8 cellular contexts compared by ENCODE assay signal in genomic region chr19:45769821-45770191, GRCh38. TPM values are rescaled to one million over a fixed set of nuclear protein-coding genes. Genes with fewer than 3 reads are reported as not detected.
DNase-seq lines count a peak whose midpoint lies in the region; TF ChIP-seq lines count a peak whose summit lies in the region.

No MANE protein-coding gene starts in this region.

- H3K36me3 Mint-ChIP-seq in T-helper 1 cell treated with Interleukin-12 subunit alpha and Interleukin-12 subunit beta and Interleukin-4 antibody, amounts not matched to agents 30 μg/mL and 1 μg/mL, for 36 hours (ENCODE audit: low read depth), result no peaks in the 10 kb centered on the region

- no peak for TF ChIP-seq CTCF in BE2C (IDR thresholded peaks at IDR 0.05; ENCODE audit: low read depth, low read length)
- TF ChIP-seq CTCF in dorsolateral prefrontal cortex (IDR thresholded peaks at IDR 0.05 in 54 of 56, conservative IDR thresholded peaks at IDR 0.05 in 2 of 56; ENCODE audit: low read depth in 1 of 56, partially characterized antibody in 56 of 56), result no peak

- no peak overlapping the region for H2BK15ac ChIP-seq in mesendoderm (replicated peaks; ENCODE audit: low read depth)

- no peak overlapping the region for H3K23ac ChIP-seq in mesendoderm (ENCODE audit: low read length)

- H3K36me3 ChIP-seq in BE2C (no peaks in the 10 kb centered on the region), H7 (replicated peaks; ENCODE audit: control insufficient read depth, insufficient read depth, low read length) (no peaks in the 10 kb centered on the region), mesendoderm (ENCODE audit: control insufficient read depth, insufficient read depth, low read length) (no peaks in the 10 kb centered on the region)

- no peak overlapping the region for H2AK5ac ChIP-seq in mesendoderm (ENCODE audit: low read length)

- WGBS in mesendoderm (ENCODE audit: extremely low coverage, insufficient coverage, low lambda C conversion rate), result no CpG with 5 or more reads among the region's 28 CpGs

- peak overlapping the region; percentile 82 for H3K9ac ChIP-seq in mesendoderm (ENCODE audit: low read length)

- no peaks in the 10 kb centered on the region for H3K79me1 ChIP-seq in mesendoderm (ENCODE audit: low read length)

- H3K9me3 Mint-ChIP-seq in T-helper 1 cell treated with Interleukin-12 subunit alpha and Interleukin-12 subunit beta and Interleukin-4 antibody, amounts not matched to agents 30 μg/mL and 1 μg/mL, for 36 hours, result no peaks in the 10 kb centered on the region

- H4K8ac ChIP-seq in mesendoderm (ENCODE audit: low read depth, low read length), result no peak overlapping the region

- H3K79me2 ChIP-seq in mesendoderm (ENCODE audit: control insufficient read depth, insufficient read depth, low read length), result no peaks in the 10 kb centered on the region

- peak overlapping the region; percentile 25 for H3K18ac ChIP-seq in mesendoderm (ENCODE audit: low read length)

- H3K27ac ChIP-seq in dorsolateral prefrontal cortex, result peak overlapping the region; percentile 71 to 97 (median 93)
- peak overlapping the region; percentile 96 for H3K27ac ChIP-seq in mesendoderm (ENCODE audit: low read depth, low read length)

- no peaks in the 10 kb centered on the region for H3K9me3 ChIP-seq in BE2C

- DNase-seq in BE2C, result no peak
- peak; percentile 69 for DNase-seq in H7
- DNase-seq in dorsolateral prefrontal cortex, result peak in 8 of 10 donors; percentile 18 to 68 (median 47)
- no peak for DNase-seq in mesendoderm
- DNase-seq in superior temporal gyrus (ENCODE audit: extremely low spot score), result peak; percentile 67
- DNase-seq in amniotic stem cell (lab: John Stamatoyannopoulos, UW), result no peak
- DNase-seq in HuH-7.5 (ENCODE audit: low spot score), result no peak

- no peak overlapping the region for H4K5ac ChIP-seq in mesendoderm (ENCODE audit: low read length)

- H3K4me3 ChIP-seq in BE2C (ENCODE audit: low read depth, low read length), result peak overlapping the region; percentile 66
- H3K4me3 ChIP-seq in H7 (ENCODE audit: insufficient read depth, low read depth, low read length), result peak overlapping the region; percentile 74
- H3K4me3 ChIP-seq in dorsolateral prefrontal cortex, result peak overlapping the region; percentile 43 to 79 (median 68)
- H3K4me3 ChIP-seq in mesendoderm (ENCODE audit: low read length), result peak overlapping the region; percentile 62

- no peak overlapping the region for H2BK5ac ChIP-seq in mesendoderm (ENCODE audit: low read length)

- H3K27ac Mint-ChIP-seq in T-helper 1 cell treated with Interleukin-12 subunit alpha and Interleukin-12 subunit beta and Interleukin-4 antibody, amounts not matched to agents 30 μg/mL and 1 μg/mL, for 36 hours, result peak overlapping the region; percentile 85

- H3K4me3 Mint-ChIP-seq in T-helper 1 cell treated with Interleukin-12 subunit alpha and Interleukin-12 subunit beta and Interleukin-4 antibody, amounts not matched to agents 30 μg/mL and 1 μg/mL, for 36 hours, result peak overlapping the region; percentile 86

- H3K4me1 Mint-ChIP-seq in T-helper 1 cell treated with Interleukin-12 subunit alpha and Interleukin-12 subunit beta and Interleukin-4 antibody, amounts not matched to agents 30 μg/mL and 1 μg/mL, for 36 hours (ENCODE audit: low read depth), result peaks cover 11% of the 10 kb centered on the region

- H3K4ac ChIP-seq in mesendoderm (ENCODE audit: low read depth, low read length), result peak overlapping the region; percentile 62

- no peak overlapping the region for H2BK120ac ChIP-seq in mesendoderm (ENCODE audit: low read depth, low read length)

- H3K27me3 Mint-ChIP-seq in T-helper 1 cell treated with Interleukin-12 subunit alpha and Interleukin-12 subunit beta and Interleukin-4 antibody, amounts not matched to agents 30 μg/mL and 1 μg/mL, for 36 hours (ENCODE audit: low read depth), result peaks cover 18% of the 10 kb centered on the region

- H3K56ac ChIP-seq in mesendoderm (ENCODE audit: low read length), result peak overlapping the region; percentile 99

- H3K4me2 ChIP-seq in mesendoderm (ENCODE audit: low read length), result peak overlapping the region; percentile 100

- peaks cover 22% of the 10 kb centered on the region for H3K27me3 ChIP-seq in BE2C
- peaks cover 10% of the 10 kb centered on the region; the same call in 1 of the 2 replicates for H3K27me3 ChIP-seq in H7 (ENCODE audit: control insufficient read depth, insufficient read depth, low read length)
- H3K27me3 ChIP-seq in dorsolateral prefrontal cortex, result peaks cover 0 to 32% (median 3%) of the 10 kb centered on the region in 45 donors
- H3K27me3 ChIP-seq in mesendoderm (ENCODE audit: insufficient read depth, low read length, poor library complexity), result no peaks in the 10 kb centered on the region

- H3K4me1 ChIP-seq in BE2C (peaks cover 8% of the 10 kb centered on the region), mesendoderm (ENCODE audit: control insufficient read depth, low read depth, low read length) (peaks cover 8% of the 10 kb centered on the region)

- intact Hi-C loops in dorsolateral prefrontal cortex (cut with DNase I), result loop anchor here (1.0 to 5.0 kb wide), 7 partner anchors 23 to 117 kb away; partner anchors contain the start of genes FBXO46 (in 2 of the 2), DMWD (in 1 of the 2), IRF2BP1 (in 1 of the 2) and MEIOSIN (in 1 of the 2)

RNA-seq across cellular contexts. Expression of gene SIX5, which starts 0.8 kb away (rescaled TPM):
- polyA plus RNA-seq in BE2C (2012; ENCODE audit: insufficient read depth, insufficient read length, low read depth), result 3.3 TPM
- total RNA-seq in H7 (2014; rRNA removed; shearing (Covaris generic)), result 18.7 and 22.0 TPM in 2 replicates
- total RNA-seq in dorsolateral prefrontal cortex, result 10 to 100 TPM in 2 of 120 experiments, 1 to 10 TPM in 118; 1.6 to 14.8 (median 4.3) TPM
- 19.5 TPM for polyA plus RNA-seq in mesendoderm (2013, experiment 1 of 2)
- polyA plus RNA-seq in mesendoderm (2013, experiment 2 of 2), result 18.9 TPM

RNA-seq across cellular contexts. Expression of gene DMPK, which starts 12.5 kb away (rescaled TPM):
- 56.7 TPM for polyA plus RNA-seq in BE2C (2012; ENCODE audit: insufficient read depth, insufficient read length, low read depth)
- total RNA-seq in H7 (2014; rRNA removed; shearing (Covaris generic)), result 6.4 and 18.8 TPM in 2 replicates
- total RNA-seq in dorsolateral prefrontal cortex, result 100 to 1,000 TPM in 15 of 120 experiments, 10 to 100 TPM in 105; 43.1 to 137 (median 76.3) TPM
- polyA plus RNA-seq in mesendoderm (2013, experiment 1 of 2), result 10.5 TPM
- polyA plus RNA-seq in mesendoderm (2013, experiment 2 of 2), result 9.3 TPM

RNA-seq across cellular contexts. Expression of gene DMWD, which starts 22.8 kb away (rescaled TPM):
- 51.4 TPM for polyA plus RNA-seq in BE2C (2012; ENCODE audit: insufficient read depth, insufficient read length, low read depth)
- total RNA-seq in H7 (2014; rRNA removed; shearing (Covaris generic)), result 35.9 and 47.1 TPM in 2 replicates
- total RNA-seq in dorsolateral prefrontal cortex, result 100 to 1,000 TPM in 23 of 120 experiments, 10 to 100 TPM in 97; 58.7 to 138 (median 86.8) TPM
- 20.6 TPM for polyA plus RNA-seq in mesendoderm (2013, experiment 1 of 2)
- 20.9 TPM for polyA plus RNA-seq in mesendoderm (2013, experiment 2 of 2)

RNA-seq across cellular contexts. Expression of gene MEIOSIN, which starts 36.6 kb away (rescaled TPM):
- 0.31 TPM for polyA plus RNA-seq in BE2C (2012; ENCODE audit: insufficient read depth, insufficient read length, low read depth)
- total RNA-seq in H7 (2014; rRNA removed; shearing (Covaris generic)), result not detected in 2 replicates
- under 1 TPM in 3 of 120 experiments, not detected in 117; 0.16 to 0.20 (median 0.18) TPM for total RNA-seq in dorsolateral prefrontal cortex
- polyA plus RNA-seq in mesendoderm (2013, experiment 1 of 2), result 0.38 TPM
- polyA plus RNA-seq in mesendoderm (2013, experiment 2 of 2), result 0.28 TPM

RNA-seq across cellular contexts. Expression of gene FBXO46, which starts 39.1 kb away (rescaled TPM):
- polyA plus RNA-seq in BE2C (2012; ENCODE audit: insufficient read depth, insufficient read length, low read depth), result 10.9 TPM
- total RNA-seq in H7 (2014; rRNA removed; shearing (Covaris generic)), result 26.3 and 30.0 TPM in 2 replicates
- 10 to 100 TPM in 119 of 120 experiments, 1 to 10 TPM in 1; 9.1 to 29.5 (median 17.4) TPM for total RNA-seq in dorsolateral prefrontal cortex
- polyA plus RNA-seq in mesendoderm (2013, experiment 1 of 2), result 17.4 TPM
- polyA plus RNA-seq in mesendoderm (2013, experiment 2 of 2), result 17.5 TPM

Comparison
In these comparisons a context has a peak if more than half of its experiments do, and no peak if none do; other contexts are left out.
1. DNase-seq: peak in H7 (single experiment), dorsolateral prefrontal cortex (8 of 10) and superior temporal gyrus (single experiment); none in BE2C (single experiment), mesendoderm (single experiment), amniotic stem cell (single experiment) and HuH-7.5 (single experiment).
2. Peak in every context shown above with its lines, with median percentiles within 50 percentile points of each other: H3K4me3 ChIP-seq.